11 cellular contexts compared by ENCODE assay signal in the genomic region with DNA sequence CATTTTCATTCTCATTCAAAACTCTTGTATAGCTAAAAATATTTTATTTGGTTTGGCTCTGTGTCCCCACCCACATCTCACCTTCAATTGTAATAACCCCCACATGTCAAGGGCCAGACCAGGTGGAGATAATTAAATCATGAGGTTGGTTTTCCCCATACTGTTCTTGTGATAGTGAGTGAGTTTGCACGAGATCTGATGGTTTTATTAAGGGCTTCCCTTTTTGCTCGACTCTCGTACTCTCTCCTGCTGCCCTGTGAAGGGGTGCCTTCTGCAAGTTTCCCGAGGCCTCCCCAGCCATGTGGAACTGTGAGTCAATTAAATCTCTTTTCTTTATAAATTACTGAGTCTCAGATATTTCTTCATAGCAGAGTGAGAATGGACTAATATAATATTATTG.
"Had no signal": no experiment of that assay in that cellular context is flagged by ENCODE, and none has a peak within 500 bp of the region (broad histone marks: within the 10 kb centered on the region; RNA-seq: fewer than 3 reads in every experiment).

No MANE protein-coding gene starts in this region.

- H3K36me3 ChIP-seq: HAP-1 had no signal

- H3K27ac ChIP-seq: GM23248 had no signal

- H3K4me1 ChIP-seq: HAP-1 had no signal

- H2AFZ ChIP-seq: GM23248, GM23338 had no signal

- H3K4me2 ChIP-seq: GM23338 had no signal

- ATAC-seq: GM23338, HCT116 had no signal

- DNase-seq: GM23248, GOT3, H7, H9, HCEC 1CT, HFFc6 had no signal

- H3K9ac ChIP-seq: GM23248 had no signal

- H3K9me3 ChIP-seq: HAP-1 had no signal

- H3K4me3 ChIP-seq: GM23248, GM23338, HAP-1 had no signal

- FAIRE-seq: H1, H54 had no signal
